1 cellular context compared by ENCODE assay signal in genomic region chr15:52019394-52020252, GRCh38.
TF ChIP-seq lines count a peak whose summit lies in the region.

No MANE protein-coding gene starts in this region.

TF ChIP-seq in HepG2, 621 proteins besides CTCF, POLR2A, EP300 and RAD21 (continued from another document and continues in another):
- TF ChIP-seq REST (IDR thresholded peaks at IDR 0.05; ENCODE audit: borderline replicate concordance in 1 of 2, low read depth in 1 of 2, low read length in 2 of 2) (peak in 1 of 2 experiments; percentile 12; a peak in 1 of 4 replicates), ZNF337 (CRISPR knock-in tag; IDR thresholded peaks at IDR 0.05; ENCODE audit: borderline replicate concordance, low read depth) (no peak), ZNF20 (CRISPR knock-in tag; IDR thresholded peaks at IDR 0.05) (no peak), ZNF776 (CRISPR knock-in tag; IDR thresholded peaks at IDR 0.05) (no peak; the same call in 1 of the 2 replicates), DMTF1 (CRISPR knock-in tag; IDR thresholded peaks at IDR 0.05) (no peak), XBP1 (CRISPR knock-in tag; IDR thresholded peaks at IDR 0.05) (no peak; the same call in 1 of the 2 replicates), TGIF2 (CRISPR knock-in tag; IDR thresholded peaks at IDR 0.05) (peak; percentile 22; the same call in 1 of the 2 replicates), MAZ (IDR thresholded peaks at IDR 0.05; ENCODE audit: borderline replicate concordance, low read depth, low read length) (no peak), MAZ (CRISPR knock-in tag; IDR thresholded peaks at IDR 0.05; ENCODE audit: low read depth) (no peak; the same call in 1 of the 2 replicates), ZNF577 (CRISPR knock-in tag; IDR thresholded peaks at IDR 0.05; ENCODE audit: borderline replicate concordance, low read depth) (no peak), GLMP (CRISPR knock-in tag; IDR thresholded peaks at IDR 0.05; ENCODE audit: borderline replicate concordance) (no peak), EEA1 (CRISPR knock-in tag; IDR thresholded peaks at IDR 0.05; ENCODE audit: borderline replicate concordance) (no peak; the same call in 1 of the 2 replicates), ESRRA (CRISPR knock-in tag; IDR thresholded peaks at IDR 0.05; ENCODE audit: low read depth) (no peak), U2AF1 (optimal IDR thresholded peaks at IDR 0.05; ENCODE audit: low read depth, low read length) (no peak), ZFP91 (CRISPR knock-in tag; IDR thresholded peaks at IDR 0.05; ENCODE audit: borderline replicate concordance) (no peak; the same call in 1 of the 2 replicates), KMT2A (CRISPR knock-in tag; IDR thresholded peaks at IDR 0.05) (peak; percentile 57; the same call in 1 of the 2 replicates), ARHGAP35 (CRISPR knock-in tag; IDR thresholded peaks at IDR 0.05; ENCODE audit: borderline replicate concordance) (no peak), POLR2AphosphoS2 (IDR thresholded peaks at IDR 0.05; ENCODE audit: low read depth, low read length) (0 out of 2 replicates have a peak, but pooled peaks have one; percentile 65), ZNF446 (CRISPR knock-in tag; IDR thresholded peaks at IDR 0.05) (peak; percentile 66; the same call in 1 of the 2 replicates), ZNF781 (CRISPR knock-in tag; IDR thresholded peaks at IDR 0.05; ENCODE audit: borderline replicate concordance, not compliant biosample characterization) (peak; percentile 72), TFDP1 (CRISPR knock-in tag; IDR thresholded peaks at IDR 0.05; ENCODE audit: borderline replicate concordance) (peak; percentile 57; the same call in 1 of the 2 replicates), CCDC6 (CRISPR knock-in tag; IDR thresholded peaks at IDR 0.05) (no peak; the same call in 1 of the 2 replicates), SATB2 (CRISPR knock-in tag; IDR thresholded peaks at IDR 0.05) (0 out of 2 replicates have a peak, but pooled peaks have one; percentile 54), NFYC (CRISPR knock-in tag; IDR thresholded peaks at IDR 0.05) (no peak), ZBTB44 (CRISPR knock-in tag; IDR thresholded peaks at IDR 0.05) (no peak), PHF21A (CRISPR knock-in tag; IDR thresholded peaks at IDR 0.05) (no peak; the same call in 1 of the 2 replicates), MLLT10 (CRISPR knock-in tag; IDR thresholded peaks at IDR 0.05) (no peak), NR2F6 (IDR thresholded peaks at IDR 0.05) (no peak), NR2F6 (CRISPR knock-in tag; IDR thresholded peaks at IDR 0.05) (0 out of 2 replicates have a peak, but pooled peaks have one; percentile 14), MED13 (CRISPR knock-in tag; IDR thresholded peaks at IDR 0.05) (0 out of 2 replicates have a peak, but pooled peaks have one; percentile 56), IKZF4 (CRISPR knock-in tag; IDR thresholded peaks at IDR 0.05; ENCODE audit: borderline replicate concordance, low read depth, not compliant biosample characterization) (no peak), ZNF275 (CRISPR knock-in tag; IDR thresholded peaks at IDR 0.05; ENCODE audit: borderline replicate concordance) (no peak), ZFP82 (CRISPR knock-in tag; IDR thresholded peaks at IDR 0.05; ENCODE audit: borderline replicate concordance) (no peak), PBX3 (CRISPR knock-in tag; IDR thresholded peaks at IDR 0.05; ENCODE audit: borderline replicate concordance) (no peak), NONO (IDR thresholded peaks at IDR 0.05) (no peak), NONO (CRISPR knock-in tag; conservative IDR thresholded peaks at IDR 0.05) (peak; percentile 58; the same call in 1 of the 2 replicates), REL (CRISPR knock-in tag; conservative IDR thresholded peaks at IDR 0.05) (no peak), ZNF207 (IDR thresholded peaks at IDR 0.05; ENCODE audit: borderline replicate concordance) (no peak), E2F2 (CRISPR knock-in tag; IDR thresholded peaks at IDR 0.05; ENCODE audit: borderline replicate concordance) (no peak), HOXA3 (CRISPR knock-in tag; IDR thresholded peaks at IDR 0.05) (peak; percentile 83), SALL1 (CRISPR knock-in tag; IDR thresholded peaks at IDR 0.05) (peak; percentile 73; the same call in 1 of the 2 replicates), SMAD3 (CRISPR knock-in tag; IDR thresholded peaks at IDR 0.05) (no peak), FOXJ3 (CRISPR knock-in tag; IDR thresholded peaks at IDR 0.05; ENCODE audit: borderline replicate concordance) (no peak), HNRNPH1 (optimal IDR thresholded peaks at IDR 0.05; ENCODE audit: low read depth, low read length) (no peak), ZNF704 (CRISPR knock-in tag; IDR thresholded peaks at IDR 0.05; ENCODE audit: borderline replicate concordance) (peak; percentile 22; the same call in 1 of the 2 replicates), NR3C1 (CRISPR knock-in tag; IDR thresholded peaks at IDR 0.05) (no peak), MAFG (CRISPR knock-in tag; IDR thresholded peaks at IDR 0.05) (no peak), HNRNPLL (IDR thresholded peaks at IDR 0.05; ENCODE audit: low read depth, low read length, poor library complexity, severe bottlenecking) (peak; percentile 50)
